Comparison of ENCODE assay signal across 13 cellular contexts in genomic region chr15:66233487-66234415, GRCh38. TPM values are rescaled to one million over a fixed set of nuclear protein-coding genes. Genes with fewer than 3 reads are reported as not detected.
DNase-seq lines count a peak whose midpoint lies in the region; ATAC-seq, FAIRE-seq and TF ChIP-seq lines count a peak whose summit lies in the region.
"Had no signal": no experiment of that assay in that cellular context is flagged by ENCODE, and none has a peak within 500 bp of the region (broad histone marks: within the 10 kb centered on the region; RNA-seq: fewer than 3 reads in every experiment).

No MANE protein-coding gene starts in this region.

- WGBS in pancreas, 2 donors = 80 to 83% methylated on average over 14 of the region's 14 CpGs

- intact Hi-C loops in upper lobe of right lung (cut with DNase I) (no loop called here), pancreas (cut with DNase I) (no loop called here)

- H3K27me3 ChIP-seq in MG63 = no peaks in the 10 kb centered on the region
- H3K27me3 ChIP-seq in upper lobe of right lung = peaks cover 7% of the 10 kb centered on the region
- H3K27me3 ChIP-seq in pancreas = no peaks in the 10 kb centered on the region

- H3K27ac ChIP-seq in upper lobe of right lung (no peak overlapping the region), pancreas (no peak overlapping the region)
- H3K27ac ChIP-seq: dorsolateral prefrontal cortex had no signal

- peak; percentile 23 for DNase-seq in stimulated activated CD4-positive, alpha-beta T cell treated with anti-CD3 and anti-CD28 coated beads, Interleukin-15, amount 100 ng/mL, for 24 hours
- no peak for DNase-seq in stimulated activated CD4-positive, alpha-beta T cell treated with anti-CD3 and anti-CD28 coated beads, Interleukin-1b, Interleukin-23, amount 100 ng/mL, for 48 hours
- DNase-seq in MG63 (peak; percentile 51), choroid plexus epithelial cell (ENCODE audit: low read depth) (peak; percentile 15), upper lobe of right lung (no peak), pancreas (no peak)
- DNase-seq: NCI-H748 treated with DMSO at 0.1 percent for 48 hours; nephron progenitor cell; stimulated activated CD4-positive, alpha-beta T cell treated with anti-CD3 and anti-CD28 coated beads, Interleukin-4, amount 100 ng/mL, for 24 hours had no signal

- no peaks in the 10 kb centered on the region for H3K4me1 ChIP-seq in upper lobe of right lung
- H3K4me1 ChIP-seq in pancreas = no peaks in the 10 kb centered on the region

- TF ChIP-seq CTCF in choroid plexus epithelial cell (conservative IDR thresholded peaks at IDR 0.05; ENCODE audit: low read depth, low read length) = peak; percentile 10
- TF ChIP-seq CTCF in upper lobe of right lung (IDR thresholded peaks at IDR 0.05) = no peak
- TF ChIP-seq CTCF in pancreas (IDR thresholded peaks at IDR 0.05) = no peak

- peak; percentile 71 for ATAC-seq in upper lobe of right lung
- ATAC-seq in pancreas = no peak
- ATAC-seq in HG02884 (IDR thresholded peaks at IDR 0.05; ENCODE audit: unreplicated experiment) = no peak
- ATAC-seq in HG03139 (IDR thresholded peaks at IDR 0.05; ENCODE audit: unreplicated experiment) = no peak

- H3K9me3 ChIP-seq in MG63 = no peaks in the 10 kb centered on the region
- H3K9me3 ChIP-seq in upper lobe of right lung = no peaks in the 10 kb centered on the region
- H3K9me3 ChIP-seq in pancreas = no peaks in the 10 kb centered on the region

- no peak for FAIRE-seq in pancreas (lab: Jason Lieb, UNC)
- FAIRE-seq: TTC549 had no signal

- no peak overlapping the region for H3K4me3 ChIP-seq in MG63
- no peak overlapping the region for H3K4me3 ChIP-seq in choroid plexus epithelial cell (ENCODE audit: low read depth, low read length)
- H3K4me3 ChIP-seq in upper lobe of right lung = no peak overlapping the region
- H3K4me3 ChIP-seq in pancreas = no peak overlapping the region
- H3K4me3 ChIP-seq: dorsolateral prefrontal cortex had no signal

- H3K36me3 ChIP-seq in MG63 (no peaks in the 10 kb centered on the region), upper lobe of right lung (no peaks in the 10 kb centered on the region), pancreas (no peaks in the 10 kb centered on the region)

RNA-seq across cellular contexts. Expression of gene MEGF11, which starts 19.8 kb away (rescaled TPM):
- total RNA-seq in MG63 (2014; rRNA removed; shearing (Covaris generic); ENCODE audit: low replicate concordance) = 0.10 TPM in 1 of 2 replicates, not detected in the other
- total RNA-seq in upper lobe of right lung (3.0 TPM), pancreas (under 1 TPM; 0.19 to 0.57 (median 0.37) TPM)
- polyA plus RNA-seq in pancreas = under 1 TPM; 0.34 to 0.87 TPM

RNA-seq across cellular contexts. Expression of gene DIS3L, which starts 59.6 kb away (rescaled TPM):
- total RNA-seq in MG63 (2014; rRNA removed; shearing (Covaris generic); ENCODE audit: low replicate concordance) = 23.4 and 35.9 TPM in 2 replicates
- total RNA-seq in upper lobe of right lung (27.1 TPM), pancreas (10 to 100 TPM; 16.8 to 20.2 (median 18.7) TPM)
- 10 to 100 TPM in 1 of 2 donors, 1 to 10 TPM in 1; 8.3 to 16.2 TPM for polyA plus RNA-seq in pancreas

Comparison
In these comparisons a context has a peak if more than half of its experiments do, and no peak if none do; other contexts are left out.
1. DNase-seq: peak in stimulated activated CD4-positive, alpha-beta T cell treated with anti-CD3 and anti-CD28 coated beads, Interleukin-15, amount 100 ng/mL, for 24 hours (single experiment), MG63 (single experiment) and choroid plexus epithelial cell (single experiment); none in stimulated activated CD4-positive, alpha-beta T cell treated with anti-CD3 and anti-CD28 coated beads, Interleukin-1b, Interleukin-23, amount 100 ng/mL, for 48 hours (single experiment), upper lobe of right lung (single experiment) and pancreas (0 of 6).